ENCODE assay signal across 1 cellular context in genomic region chr22:50146440-50147228, GRCh38.
A peak's percentile ranks its signal among the peaks of the same experiment; 100 is the strongest.
TF ChIP-seq lines count a peak whose summit lies in the region.

No MANE protein-coding gene starts in this region.

TF ChIP-seq in HepG2, 621 proteins besides CTCF, POLR2A, EP300 and RAD21 (continued from another document and continues in another):
- TF ChIP-seq, protein P1, sequence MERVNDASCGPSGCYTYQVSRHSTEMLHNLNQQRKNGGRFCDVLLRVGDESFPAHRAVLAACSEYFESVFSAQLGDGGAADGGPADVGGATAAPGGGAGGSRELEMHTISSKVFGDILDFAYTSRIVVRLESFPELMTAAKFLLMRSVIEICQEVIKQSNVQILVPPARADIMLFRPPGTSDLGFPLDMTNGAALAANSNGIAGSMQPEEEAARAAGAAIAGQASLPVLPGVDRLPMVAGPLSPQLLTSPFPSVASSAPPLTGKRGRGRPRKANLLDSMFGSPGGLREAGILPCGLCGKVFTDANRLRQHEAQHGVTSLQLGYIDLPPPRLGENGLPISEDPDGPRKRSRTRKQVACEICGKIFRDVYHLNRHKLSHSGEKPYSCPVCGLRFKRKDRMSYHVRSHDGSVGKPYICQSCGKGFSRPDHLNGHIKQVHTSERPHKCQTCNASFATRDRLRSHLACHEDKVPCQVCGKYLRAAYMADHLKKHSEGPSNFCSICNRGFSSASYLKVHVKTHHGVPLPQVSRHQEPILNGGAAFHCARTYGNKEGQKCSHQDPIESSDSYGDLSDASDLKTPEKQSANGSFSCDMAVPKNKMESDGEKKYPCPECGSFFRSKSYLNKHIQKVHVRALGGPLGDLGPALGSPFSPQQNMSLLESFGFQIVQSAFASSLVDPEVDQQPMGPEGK (CRISPR knock-in tag; IDR thresholded peaks at IDR 0.05) = peak; percentile 66
- TF ChIP-seq ZNF749 (CRISPR knock-in tag; IDR thresholded peaks at IDR 0.05; ENCODE audit: borderline replicate concordance) (no peak), JUNB (CRISPR knock-in tag; IDR thresholded peaks at IDR 0.05; ENCODE audit: borderline replicate concordance) (no peak), DRAP1 (CRISPR knock-in tag; IDR thresholded peaks at IDR 0.05) (peak; percentile 33; the same call in 1 of the 2 replicates), ISL2 (CRISPR knock-in tag; IDR thresholded peaks at IDR 0.05) (peak; percentile 42; the same call in 1 of the 2 replicates), POGZ (CRISPR knock-in tag; IDR thresholded peaks at IDR 0.05) (0 out of 2 replicates have a peak, but pooled peaks have one; percentile 33), ZNF329 (CRISPR knock-in tag; IDR thresholded peaks at IDR 0.05; ENCODE audit: low read depth) (no peak), TP53 (CRISPR knock-in tag; conservative IDR thresholded peaks at IDR 0.05) (no peak), RARG (CRISPR knock-in tag; IDR thresholded peaks at IDR 0.05; ENCODE audit: low read depth) (no peak), ZNF432 (CRISPR knock-in tag; IDR thresholded peaks at IDR 0.05; ENCODE audit: borderline replicate concordance) (no peak), ATF7-NPFF (CRISPR knock-in tag; IDR thresholded peaks at IDR 0.05; ENCODE audit: low read depth) (no peak; the same call in 1 of the 2 replicates), HDAC6 (IDR thresholded peaks at IDR 0.05; ENCODE audit: low read depth, low read length) (no peak), THAP11 (CRISPR knock-in tag; IDR thresholded peaks at IDR 0.05) (peak; percentile 21; the same call in 1 of the 2 replicates), ZNF503 (CRISPR knock-in tag; IDR thresholded peaks at IDR 0.05) (no peak), XRCC5 (optimal IDR thresholded peaks at IDR 0.05; ENCODE audit: low read length) (peak; percentile 35), RCOR2 (CRISPR knock-in tag; IDR thresholded peaks at IDR 0.05) (peak; percentile 17; the same call in 1 of the 2 replicates), KAT2B (IDR thresholded peaks at IDR 0.05; ENCODE audit: borderline replicate concordance, low read depth, low read length) (no peak), ATAD3A (CRISPR knock-in tag; IDR thresholded peaks at IDR 0.05) (no peak), ZNF143 (CRISPR knock-in tag; IDR thresholded peaks at IDR 0.05) (no peak), NR0B2 (CRISPR knock-in tag; IDR thresholded peaks at IDR 0.05) (no peak), ZNF781 (CRISPR knock-in tag; IDR thresholded peaks at IDR 0.05; ENCODE audit: borderline replicate concordance, not compliant biosample characterization) (no peak), ZNF605 (CRISPR knock-in tag; IDR thresholded peaks at IDR 0.05) (peak; percentile 87), RBM39 (IDR thresholded peaks at IDR 0.05; ENCODE audit: low read depth, low read length, poor library complexity, severe bottlenecking) (no peak), NPAS2 (CRISPR knock-in tag; IDR thresholded peaks at IDR 0.05; ENCODE audit: borderline replicate concordance) (no peak), FLYWCH1 (CRISPR knock-in tag; IDR thresholded peaks at IDR 0.05) (no peak), SNAPC2 (CRISPR knock-in tag; IDR thresholded peaks at IDR 0.05) (no peak), GPBP1L1 (CRISPR knock-in tag; IDR thresholded peaks at IDR 0.05) (no peak), SKI (IDR thresholded peaks at IDR 0.05; ENCODE audit: partially characterized antibody) (no peak), ZFP36L2 (CRISPR knock-in tag; IDR thresholded peaks at IDR 0.05) (no peak), ZBTB14 (CRISPR knock-in tag; IDR thresholded peaks at IDR 0.05) (no peak), ZSCAN12 (CRISPR knock-in tag; IDR thresholded peaks at IDR 0.05) (no peak)
- TF ChIP-seq, protein P2, sequence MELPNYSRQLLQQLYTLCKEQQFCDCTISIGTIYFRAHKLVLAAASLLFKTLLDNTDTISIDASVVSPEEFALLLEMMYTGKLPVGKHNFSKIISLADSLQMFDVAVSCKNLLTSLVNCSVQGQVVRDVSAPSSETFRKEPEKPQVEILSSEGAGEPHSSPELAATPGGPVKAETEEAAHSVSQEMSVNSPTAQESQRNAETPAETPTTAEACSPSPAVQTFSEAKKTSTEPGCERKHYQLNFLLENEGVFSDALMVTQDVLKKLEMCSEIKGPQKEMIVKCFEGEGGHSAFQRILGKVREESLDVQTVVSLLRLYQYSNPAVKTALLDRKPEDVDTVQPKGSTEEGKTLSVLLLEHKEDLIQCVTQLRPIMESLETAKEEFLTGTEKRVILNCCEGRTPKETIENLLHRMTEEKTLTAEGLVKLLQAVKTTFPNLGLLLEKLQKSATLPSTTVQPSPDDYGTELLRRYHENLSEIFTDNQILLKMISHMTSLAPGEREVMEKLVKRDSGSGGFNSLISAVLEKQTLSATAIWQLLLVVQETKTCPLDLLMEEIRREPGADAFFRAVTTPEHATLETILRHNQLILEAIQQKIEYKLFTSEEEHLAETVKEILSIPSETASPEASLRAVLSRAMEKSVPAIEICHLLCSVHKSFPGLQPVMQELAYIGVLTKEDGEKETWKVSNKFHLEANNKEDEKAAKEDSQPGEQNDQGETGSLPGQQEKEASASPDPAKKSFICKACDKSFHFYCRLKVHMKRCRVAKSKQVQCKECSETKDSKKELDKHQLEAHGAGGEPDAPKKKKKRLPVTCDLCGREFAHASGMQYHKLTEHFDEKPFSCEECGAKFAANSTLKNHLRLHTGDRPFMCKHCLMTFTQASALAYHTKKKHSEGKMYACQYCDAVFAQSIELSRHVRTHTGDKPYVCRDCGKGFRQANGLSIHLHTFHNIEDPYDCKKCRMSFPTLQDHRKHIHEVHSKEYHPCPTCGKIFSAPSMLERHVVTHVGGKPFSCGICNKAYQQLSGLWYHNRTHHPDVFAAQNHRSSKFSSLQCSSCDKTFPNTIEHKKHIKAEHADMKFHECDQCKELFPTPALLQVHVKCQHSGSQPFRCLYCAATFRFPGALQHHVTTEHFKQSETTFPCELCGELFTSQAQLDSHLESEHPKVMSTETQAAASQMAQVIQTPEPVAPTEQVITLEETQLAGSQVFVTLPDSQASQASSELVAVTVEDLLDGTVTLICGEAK (IDR thresholded peaks at IDR 0.05) = no peak
- TF ChIP-seq, protein P2 (CRISPR knock-in tag; IDR thresholded peaks at IDR 0.05) = no peak
- TF ChIP-seq, protein P3, sequence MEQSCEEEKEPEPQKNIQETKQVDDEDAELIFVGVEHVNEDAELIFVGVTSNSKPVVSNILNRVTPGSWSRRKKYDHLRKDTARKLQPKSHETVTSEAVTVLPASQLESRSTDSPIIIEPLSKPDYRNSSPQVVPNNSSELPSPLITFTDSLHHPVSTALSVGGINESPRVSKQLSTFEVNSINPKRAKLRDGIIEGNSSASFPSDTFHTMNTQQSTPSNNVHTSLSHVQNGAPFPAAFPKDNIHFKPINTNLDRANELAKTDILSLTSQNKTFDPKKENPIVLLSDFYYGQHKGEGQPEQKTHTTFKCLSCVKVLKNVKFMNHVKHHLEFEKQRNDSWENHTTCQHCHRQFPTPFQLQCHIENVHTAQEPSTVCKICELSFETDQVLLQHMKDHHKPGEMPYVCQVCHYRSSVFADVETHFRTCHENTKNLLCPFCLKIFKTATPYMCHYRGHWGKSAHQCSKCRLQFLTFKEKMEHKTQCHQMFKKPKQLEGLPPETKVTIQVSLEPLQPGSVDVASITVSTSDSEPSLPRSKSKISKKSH (CRISPR knock-in tag; IDR thresholded peaks at IDR 0.05; ENCODE audit: borderline replicate concordance) = no peak
- TF ChIP-seq, protein P4, sequence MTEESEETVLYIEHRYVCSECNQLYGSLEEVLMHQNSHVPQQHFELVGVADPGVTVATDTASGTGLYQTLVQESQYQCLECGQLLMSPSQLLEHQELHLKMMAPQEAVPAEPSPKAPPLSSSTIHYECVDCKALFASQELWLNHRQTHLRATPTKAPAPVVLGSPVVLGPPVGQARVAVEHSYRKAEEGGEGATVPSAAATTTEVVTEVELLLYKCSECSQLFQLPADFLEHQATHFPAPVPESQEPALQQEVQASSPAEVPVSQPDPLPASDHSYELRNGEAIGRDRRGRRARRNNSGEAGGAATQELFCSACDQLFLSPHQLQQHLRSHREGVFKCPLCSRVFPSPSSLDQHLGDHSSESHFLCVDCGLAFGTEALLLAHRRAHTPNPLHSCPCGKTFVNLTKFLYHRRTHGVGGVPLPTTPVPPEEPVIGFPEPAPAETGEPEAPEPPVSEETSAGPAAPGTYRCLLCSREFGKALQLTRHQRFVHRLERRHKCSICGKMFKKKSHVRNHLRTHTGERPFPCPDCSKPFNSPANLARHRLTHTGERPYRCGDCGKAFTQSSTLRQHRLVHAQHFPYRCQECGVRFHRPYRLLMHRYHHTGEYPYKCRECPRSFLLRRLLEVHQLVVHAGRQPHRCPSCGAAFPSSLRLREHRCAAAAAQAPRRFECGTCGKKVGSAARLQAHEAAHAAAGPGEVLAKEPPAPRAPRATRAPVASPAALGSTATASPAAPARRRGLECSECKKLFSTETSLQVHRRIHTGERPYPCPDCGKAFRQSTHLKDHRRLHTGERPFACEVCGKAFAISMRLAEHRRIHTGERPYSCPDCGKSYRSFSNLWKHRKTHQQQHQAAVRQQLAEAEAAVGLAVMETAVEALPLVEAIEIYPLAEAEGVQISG (CRISPR knock-in tag; IDR thresholded peaks at IDR 0.05) = no peak
- TF ChIP-seq, protein P5, sequence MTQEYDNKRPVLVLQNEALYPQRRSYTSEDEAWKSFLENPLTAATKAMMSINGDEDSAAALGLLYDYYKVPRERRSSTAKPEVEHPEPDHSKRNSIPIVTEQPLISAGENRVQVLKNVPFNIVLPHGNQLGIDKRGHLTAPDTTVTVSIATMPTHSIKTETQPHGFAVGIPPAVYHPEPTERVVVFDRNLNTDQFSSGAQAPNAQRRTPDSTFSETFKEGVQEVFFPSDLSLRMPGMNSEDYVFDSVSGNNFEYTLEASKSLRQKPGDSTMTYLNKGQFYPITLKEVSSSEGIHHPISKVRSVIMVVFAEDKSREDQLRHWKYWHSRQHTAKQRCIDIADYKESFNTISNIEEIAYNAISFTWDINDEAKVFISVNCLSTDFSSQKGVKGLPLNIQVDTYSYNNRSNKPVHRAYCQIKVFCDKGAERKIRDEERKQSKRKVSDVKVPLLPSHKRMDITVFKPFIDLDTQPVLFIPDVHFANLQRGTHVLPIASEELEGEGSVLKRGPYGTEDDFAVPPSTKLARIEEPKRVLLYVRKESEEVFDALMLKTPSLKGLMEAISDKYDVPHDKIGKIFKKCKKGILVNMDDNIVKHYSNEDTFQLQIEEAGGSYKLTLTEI (CRISPR knock-in tag; conservative IDR thresholded peaks at IDR 0.05) = no peak
